In the genomic region with DNA sequence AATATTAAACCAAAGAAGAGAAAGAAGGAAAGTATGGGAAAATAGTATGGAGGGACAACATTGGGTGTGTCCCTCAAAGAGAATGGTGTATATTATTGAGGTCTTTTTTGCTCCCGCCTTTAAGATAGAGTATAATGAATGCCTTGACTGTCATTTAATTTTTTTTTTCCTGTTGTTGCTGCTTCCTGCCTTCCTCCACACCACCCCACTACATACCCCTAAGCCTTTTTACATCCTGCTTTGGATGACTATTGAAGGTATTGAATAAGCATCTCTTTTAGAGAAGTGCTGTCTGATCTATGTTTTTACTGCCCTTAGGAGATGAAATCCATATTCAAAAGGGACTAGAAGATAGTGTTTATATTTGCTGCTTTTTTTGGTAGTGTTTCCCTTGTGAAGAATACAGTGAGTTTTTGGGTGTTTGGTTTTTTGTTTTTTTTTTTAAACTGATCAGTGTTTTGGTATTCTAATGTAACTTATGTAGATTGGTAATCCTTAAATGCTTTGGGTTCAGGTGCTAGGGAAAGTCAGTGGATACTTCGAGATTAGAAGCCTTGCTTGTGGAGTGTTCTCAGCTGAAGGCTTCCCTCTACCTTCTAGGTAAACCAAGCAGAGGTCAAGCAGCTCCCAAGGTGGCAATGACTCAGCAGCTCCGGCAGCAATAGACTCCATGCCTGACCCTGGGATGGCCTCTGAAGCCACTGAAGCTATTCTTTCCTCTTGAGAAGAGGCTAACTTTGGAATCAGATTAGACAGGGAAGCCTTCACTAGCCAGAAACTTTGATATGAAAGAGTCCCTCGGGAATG, we compare ENCODE assay signal across 2 cellular contexts.
A peak's percentile ranks its signal among the peaks of the same experiment; 100 is the strongest.
TF ChIP-seq lines count a peak whose summit lies in the region.

No MANE protein-coding gene starts in this region.

TF ChIP-seq in GM23338, 12 proteins besides CTCF, POLR2A, EP300 and RAD21 (continued from another document):
- TF ChIP-seq EZH2 (IDR thresholded peaks at IDR 0.05; ENCODE audit: low read depth, unreplicated experiment), result no peak
- TF ChIP-seq POLR2AphosphoS5 (IDR thresholded peaks at IDR 0.05; ENCODE audit: low read depth), result peak; percentile 25; the same call in 1 of the 2 replicates
- TF ChIP-seq, protein P1, sequence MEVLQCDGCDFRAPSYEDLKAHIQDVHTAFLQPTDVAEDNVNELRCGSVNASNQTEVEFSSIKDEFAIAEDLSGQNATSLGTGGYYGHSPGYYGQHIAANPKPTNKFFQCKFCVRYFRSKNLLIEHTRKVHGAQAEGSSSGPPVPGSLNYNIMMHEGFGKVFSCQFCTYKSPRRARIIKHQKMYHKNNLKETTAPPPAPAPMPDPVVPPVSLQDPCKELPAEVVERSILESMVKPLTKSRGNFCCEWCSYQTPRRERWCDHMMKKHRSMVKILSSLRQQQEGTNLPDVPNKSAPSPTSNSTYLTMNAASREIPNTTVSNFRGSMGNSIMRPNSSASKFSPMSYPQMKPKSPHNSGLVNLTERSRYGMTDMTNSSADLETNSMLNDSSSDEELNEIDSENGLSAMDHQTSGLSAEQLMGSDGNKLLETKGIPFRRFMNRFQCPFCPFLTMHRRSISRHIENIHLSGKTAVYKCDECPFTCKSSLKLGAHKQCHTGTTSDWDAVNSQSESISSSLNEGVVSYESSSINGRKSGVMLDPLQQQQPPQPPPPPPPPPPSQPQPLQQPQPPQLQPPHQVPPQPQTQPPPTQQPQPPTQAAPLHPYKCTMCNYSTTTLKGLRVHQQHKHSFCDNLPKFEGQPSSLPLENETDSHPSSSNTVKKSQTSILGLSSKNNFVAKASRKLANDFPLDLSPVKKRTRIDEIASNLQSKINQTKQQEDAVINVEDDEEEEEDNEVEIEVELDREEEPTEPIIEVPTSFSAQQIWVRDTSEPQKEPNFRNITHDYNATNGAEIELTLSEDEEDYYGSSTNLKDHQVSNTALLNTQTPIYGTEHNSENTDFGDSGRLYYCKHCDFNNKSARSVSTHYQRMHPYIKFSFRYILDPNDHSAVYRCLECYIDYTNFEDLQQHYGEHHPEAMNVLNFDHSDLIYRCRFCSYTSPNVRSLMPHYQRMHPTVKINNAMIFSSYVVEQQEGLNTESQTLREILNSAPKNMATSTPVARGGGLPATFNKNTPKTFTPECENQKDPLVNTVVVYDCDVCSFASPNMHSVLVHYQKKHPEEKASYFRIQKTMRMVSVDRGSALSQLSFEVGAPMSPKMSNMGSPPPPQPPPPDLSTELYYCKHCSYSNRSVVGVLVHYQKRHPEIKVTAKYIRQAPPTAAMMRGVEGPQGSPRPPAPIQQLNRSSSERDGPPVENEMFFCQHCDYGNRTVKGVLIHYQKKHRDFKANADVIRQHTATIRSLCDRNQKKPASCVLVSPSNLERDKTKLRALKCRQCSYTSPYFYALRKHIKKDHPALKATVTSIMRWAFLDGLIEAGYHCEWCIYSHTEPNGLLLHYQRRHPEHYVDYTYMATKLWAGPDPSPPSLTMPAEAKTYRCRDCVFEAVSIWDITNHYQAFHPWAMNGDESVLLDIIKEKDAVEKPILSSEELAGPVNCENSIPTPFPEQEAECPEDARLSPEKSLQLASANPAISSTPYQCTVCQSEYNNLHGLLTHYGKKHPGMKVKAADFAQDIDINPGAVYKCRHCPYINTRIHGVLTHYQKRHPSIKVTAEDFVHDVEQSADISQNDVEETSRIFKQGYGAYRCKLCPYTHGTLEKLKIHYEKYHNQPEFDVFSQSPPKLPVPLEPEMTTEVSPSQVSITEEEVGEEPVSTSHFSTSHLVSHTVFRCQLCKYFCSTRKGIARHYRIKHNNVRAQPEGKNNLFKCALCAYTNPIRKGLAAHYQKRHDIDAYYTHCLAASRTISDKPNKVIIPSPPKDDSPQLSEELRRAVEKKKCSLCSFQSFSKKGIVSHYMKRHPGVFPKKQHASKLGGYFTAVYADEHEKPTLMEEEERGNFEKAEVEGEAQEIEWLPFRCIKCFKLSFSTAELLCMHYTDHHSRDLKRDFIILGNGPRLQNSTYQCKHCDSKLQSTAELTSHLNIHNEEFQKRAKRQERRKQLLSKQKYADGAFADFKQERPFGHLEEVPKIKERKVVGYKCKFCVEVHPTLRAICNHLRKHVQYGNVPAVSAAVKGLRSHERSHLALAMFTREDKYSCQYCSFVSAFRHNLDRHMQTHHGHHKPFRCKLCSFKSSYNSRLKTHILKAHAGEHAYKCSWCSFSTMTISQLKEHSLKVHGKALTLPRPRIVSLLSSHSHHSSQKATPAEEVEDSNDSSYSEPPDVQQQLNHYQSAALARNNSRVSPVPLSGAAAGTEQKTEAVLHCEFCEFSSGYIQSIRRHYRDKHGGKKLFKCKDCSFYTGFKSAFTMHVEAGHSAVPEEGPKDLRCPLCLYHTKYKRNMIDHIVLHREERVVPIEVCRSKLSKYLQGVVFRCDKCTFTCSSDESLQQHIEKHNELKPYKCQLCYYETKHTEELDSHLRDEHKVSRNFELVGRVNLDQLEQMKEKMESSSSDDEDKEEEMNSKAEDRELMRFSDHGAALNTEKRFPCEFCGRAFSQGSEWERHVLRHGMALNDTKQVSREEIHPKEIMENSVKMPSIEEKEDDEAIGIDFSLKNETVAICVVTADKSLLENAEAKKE (CRISPR knock-in tag; IDR thresholded peaks at IDR 0.05), result peak; percentile 63; the same call in 1 of the 2 replicates

TF ChIP-seq in SK-N-SH treated with all-trans-retinoic acid at 6 μM for 48 hours, 23 proteins besides CTCF, POLR2A, EP300 and RAD21 (continued from another document):
- TF ChIP-seq CSDC2 (CRISPR knock-in tag; IDR thresholded peaks at IDR 0.05), result no peak
- TF ChIP-seq ARNTL (CRISPR knock-in tag; IDR thresholded peaks at IDR 0.05; ENCODE audit: borderline replicate concordance, low read depth), result no peak
- TF ChIP-seq, protein P2, sequence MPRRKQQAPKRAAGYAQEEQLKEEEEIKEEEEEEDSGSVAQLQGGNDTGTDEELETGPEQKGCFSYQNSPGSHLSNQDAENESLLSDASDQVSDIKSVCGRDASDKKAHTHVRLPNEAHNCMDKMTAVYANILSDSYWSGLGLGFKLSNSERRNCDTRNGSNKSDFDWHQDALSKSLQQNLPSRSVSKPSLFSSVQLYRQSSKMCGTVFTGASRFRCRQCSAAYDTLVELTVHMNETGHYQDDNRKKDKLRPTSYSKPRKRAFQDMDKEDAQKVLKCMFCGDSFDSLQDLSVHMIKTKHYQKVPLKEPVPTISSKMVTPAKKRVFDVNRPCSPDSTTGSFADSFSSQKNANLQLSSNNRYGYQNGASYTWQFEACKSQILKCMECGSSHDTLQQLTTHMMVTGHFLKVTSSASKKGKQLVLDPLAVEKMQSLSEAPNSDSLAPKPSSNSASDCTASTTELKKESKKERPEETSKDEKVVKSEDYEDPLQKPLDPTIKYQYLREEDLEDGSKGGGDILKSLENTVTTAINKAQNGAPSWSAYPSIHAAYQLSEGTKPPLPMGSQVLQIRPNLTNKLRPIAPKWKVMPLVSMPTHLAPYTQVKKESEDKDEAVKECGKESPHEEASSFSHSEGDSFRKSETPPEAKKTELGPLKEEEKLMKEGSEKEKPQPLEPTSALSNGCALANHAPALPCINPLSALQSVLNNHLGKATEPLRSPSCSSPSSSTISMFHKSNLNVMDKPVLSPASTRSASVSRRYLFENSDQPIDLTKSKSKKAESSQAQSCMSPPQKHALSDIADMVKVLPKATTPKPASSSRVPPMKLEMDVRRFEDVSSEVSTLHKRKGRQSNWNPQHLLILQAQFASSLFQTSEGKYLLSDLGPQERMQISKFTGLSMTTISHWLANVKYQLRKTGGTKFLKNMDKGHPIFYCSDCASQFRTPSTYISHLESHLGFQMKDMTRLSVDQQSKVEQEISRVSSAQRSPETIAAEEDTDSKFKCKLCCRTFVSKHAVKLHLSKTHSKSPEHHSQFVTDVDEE (CRISPR knock-in tag; IDR thresholded peaks at IDR 0.05), result no peak
- no peak for TF ChIP-seq ESRRG (CRISPR knock-in tag; IDR thresholded peaks at IDR 0.05)
- TF ChIP-seq, protein P3, sequence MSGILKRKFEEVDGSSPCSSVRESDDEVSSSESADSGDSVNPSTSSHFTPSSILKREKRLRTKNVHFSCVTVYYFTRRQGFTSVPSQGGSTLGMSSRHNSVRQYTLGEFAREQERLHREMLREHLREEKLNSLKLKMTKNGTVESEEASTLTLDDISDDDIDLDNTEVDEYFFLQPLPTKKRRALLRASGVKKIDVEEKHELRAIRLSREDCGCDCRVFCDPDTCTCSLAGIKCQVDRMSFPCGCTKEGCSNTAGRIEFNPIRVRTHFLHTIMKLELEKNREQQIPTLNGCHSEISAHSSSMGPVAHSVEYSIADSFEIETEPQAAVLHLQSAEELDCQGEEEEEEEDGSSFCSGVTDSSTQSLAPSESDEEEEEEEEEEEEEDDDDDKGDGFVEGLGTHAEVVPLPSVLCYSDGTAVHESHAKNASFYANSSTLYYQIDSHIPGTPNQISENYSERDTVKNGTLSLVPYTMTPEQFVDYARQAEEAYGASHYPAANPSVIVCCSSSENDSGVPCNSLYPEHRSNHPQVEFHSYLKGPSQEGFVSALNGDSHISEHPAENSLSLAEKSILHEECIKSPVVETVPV (CRISPR knock-in tag; IDR thresholded peaks at IDR 0.05), result no peak
- TF ChIP-seq TOX (CRISPR knock-in tag; IDR thresholded peaks at IDR 0.05; ENCODE audit: borderline replicate concordance), result no peak
- TF ChIP-seq ISL1 (CRISPR knock-in tag; IDR thresholded peaks at IDR 0.05), result no peak; the same call in 1 of the 2 replicates
- TF ChIP-seq PPARA (CRISPR knock-in tag; IDR thresholded peaks at IDR 0.05; ENCODE audit: borderline replicate concordance), result no peak
- no peak for TF ChIP-seq ZNF70 (CRISPR knock-in tag; IDR thresholded peaks at IDR 0.05)
